In genomic region chr7:142711722-142712616, GRCh38 we compare ENCODE assay signal across 8 cellular contexts. TPM values are rescaled to one million over a fixed set of nuclear protein-coding genes. Genes with fewer than 3 reads are reported as not detected.
DNase-seq lines count a peak whose midpoint lies in the region; ATAC-seq and TF ChIP-seq lines count a peak whose summit lies in the region.

No MANE protein-coding gene starts in this region.

- no peak overlapping the region for H3K27ac ChIP-seq in foreskin keratinocyte

- peak overlapping the region; percentile 84 for H3K4me3 Mint-ChIP-seq in activated CD4-positive, alpha-beta T cell treated with anti-CD3 and anti-CD28 coated beads, Interleukin-2, amount 10 ng/mL, durations not matched to agents 24 days and 14 days

- H3K27ac Mint-ChIP-seq in activated CD4-positive, alpha-beta T cell treated with anti-CD3 and anti-CD28 coated beads, Interleukin-2, amount 10 ng/mL, durations not matched to agents 24 days and 14 days, result peak overlapping the region; percentile 81

- intact Hi-C loops in activated CD4-positive, alpha-beta T cell treated with anti-CD3 and anti-CD28 coated beads, Interleukin-2, amount 10 ng/mL, durations not matched to agents 24 days and 14 days (cut with micrococcal nuclease), result loop anchor here (1.0 to 5.0 kb wide), 4 partner anchors 13 to 97 kb away; no protein-coding TSS in a partner anchor

- no peaks in the 10 kb centered on the region for H3K36me3 Mint-ChIP-seq in activated CD4-positive, alpha-beta T cell treated with anti-CD3 and anti-CD28 coated beads, Interleukin-2, amount 10 ng/mL, durations not matched to agents 24 days and 14 days (ENCODE audit: low read depth)

- no peaks in the 10 kb centered on the region for H3K4me1 ChIP-seq in foreskin keratinocyte

- H3K27me3 ChIP-seq in foreskin keratinocyte, result no peaks in the 10 kb centered on the region

- no peaks in the 10 kb centered on the region for H3K9me3 Mint-ChIP-seq in activated CD4-positive, alpha-beta T cell treated with anti-CD3 and anti-CD28 coated beads, Interleukin-2, amount 10 ng/mL, durations not matched to agents 24 days and 14 days

- H3K4me1 Mint-ChIP-seq in activated CD4-positive, alpha-beta T cell treated with anti-CD3 and anti-CD28 coated beads, Interleukin-2, amount 10 ng/mL, durations not matched to agents 24 days and 14 days, result peaks cover 45% of the 10 kb centered on the region

- no peaks in the 10 kb centered on the region for H3K27me3 Mint-ChIP-seq in activated CD4-positive, alpha-beta T cell treated with anti-CD3 and anti-CD28 coated beads, Interleukin-2, amount 10 ng/mL, durations not matched to agents 24 days and 14 days

- ATAC-seq in foreskin keratinocyte (peak; percentile 60), HG03196 (IDR thresholded peaks at IDR 0.05; ENCODE audit: unreplicated experiment) (no peak)
- ATAC-seq in stimulated activated naive CD8-positive, alpha-beta T cell treated with anti-CD3 and anti-CD28 coated beads, Interleukin-15, Interleukin-2, amounts not matched to agents 100 U/mL and 50 U/mL, for 24 hours, result peak; percentile 92

- peak; percentile 70 for TF ChIP-seq CTCF in foreskin keratinocyte (conservative IDR thresholded peaks at IDR 0.05)

- in situ Hi-C loops in KBM-7 (cut with MboI; ENCODE audit: low pct_unique_long_range_greater_than_20kb, low sequenced_read_pairs), result no loop called here

- DNase-seq in SIG-M5 treated with dmso at 0.1 percent for 504 hours (lab: John Stamatoyannopoulos, UW; ENCODE audit: unreplicated experiment) (peak; percentile 3), SIG-M5 (lab: John Stamatoyannopoulos, UW) (no peak), KBM-7 (peak; percentile 38), foreskin keratinocyte (peak in 1 of 2 donors; percentile 6), occipital lobe (lab: John Stamatoyannopoulos, UW) (no peak)
- peak; percentile 68 for DNase-seq in activated CD4-positive, alpha-beta T cell treated with anti-CD3 and anti-CD28 coated beads, Interleukin-2, amount 10 ng/mL, durations not matched to agents 24 days and 14 days
- DNase-seq in stimulated activated naive CD8-positive, alpha-beta T cell treated with anti-CD3 and anti-CD28 coated beads, Interleukin-15, Interleukin-2, amounts not matched to agents 100 U/mL and 50 U/mL, for 24 hours, result peak; percentile 33

RNA-seq across cellular contexts. Expression of gene PRSS1, which starts 37.3 kb away (rescaled TPM):
- not detected in 2 replicates for total RNA-seq in activated CD4-positive, alpha-beta T cell treated with anti-CD3 and anti-CD28 coated beads, Interleukin-2, amount 10 ng/mL, durations not matched to agents 24 days and 14 days
- not detected in 2 replicates for total RNA-seq in foreskin keratinocyte
- not detected in 2 replicates for polyA plus RNA-seq in foreskin keratinocyte
- total RNA-seq in occipital lobe, result not detected

RNA-seq across cellular contexts. Expression of gene PRSS2, which starts 58.8 kb away (rescaled TPM):
- total RNA-seq in activated CD4-positive, alpha-beta T cell treated with anti-CD3 and anti-CD28 coated beads, Interleukin-2, amount 10 ng/mL, durations not matched to agents 24 days and 14 days, result not detected in 2 replicates
- total RNA-seq in foreskin keratinocyte (not detected in 2 replicates), occipital lobe (not detected)
- 0.18 TPM in 1 of 2 replicates, not detected in the other for polyA plus RNA-seq in foreskin keratinocyte

Comparison
In these comparisons a context has a peak if more than half of its experiments do, and no peak if none do; other contexts are left out.
1. DNase-seq: peak in SIG-M5 treated with dmso at 0.1 percent for 504 hours (single experiment), KBM-7 (single experiment), activated CD4-positive, alpha-beta T cell treated with anti-CD3 and anti-CD28 coated beads, Interleukin-2, amount 10 ng/mL, durations not matched to agents 24 days and 14 days (single experiment) and stimulated activated naive CD8-positive, alpha-beta T cell treated with anti-CD3 and anti-CD28 coated beads, Interleukin-15, Interleukin-2, amounts not matched to agents 100 U/mL and 50 U/mL, for 24 hours (single experiment); none in SIG-M5 (single experiment) and occipital lobe (single experiment).